26 cellular contexts compared by ENCODE assay signal in the genomic region with DNA sequence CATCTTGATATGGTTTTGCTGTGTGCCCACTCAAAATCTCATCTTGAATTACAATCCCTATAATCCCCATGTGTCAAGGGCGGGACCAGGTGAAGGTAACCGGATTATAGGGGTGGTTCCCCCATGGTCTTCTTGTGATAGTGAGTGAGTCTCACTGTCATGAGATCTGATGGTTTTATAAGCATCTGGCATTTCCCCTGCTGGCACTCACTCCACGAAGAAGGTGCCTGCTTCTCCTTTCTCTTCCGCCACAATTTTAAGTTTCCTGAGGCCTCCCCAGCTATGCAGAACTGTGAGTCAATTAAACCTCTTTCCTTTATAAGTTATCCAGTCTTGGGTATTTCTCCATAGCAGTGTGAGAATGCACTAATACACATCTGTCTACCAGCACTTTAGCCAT.
DNase-seq lines count a peak whose midpoint lies in the region; ATAC-seq, FAIRE-seq and TF ChIP-seq lines count a peak whose summit lies in the region.
"Had no signal": no experiment of that assay in that cellular context is flagged by ENCODE, and none has a peak within 500 bp of the region (broad histone marks: within the 10 kb centered on the region; RNA-seq: fewer than 3 reads in every experiment).

No MANE protein-coding gene starts in this region.

- no peak for TF ChIP-seq CTCF in WTC11 (IDR thresholded peaks at IDR 0.05)
- no peak for TF ChIP-seq CTCF in neural crest cell (conservative IDR thresholded peaks at IDR 0.05)

- FAIRE-seq in urothelium cell line (lab: Jason Lieb, UNC) = peak; percentile 61
- FAIRE-seq: GM12892, GM19239 had no signal

- no peak for ATAC-seq in WTC11
- ATAC-seq in HG03095 (IDR thresholded peaks at IDR 0.05; ENCODE audit: unreplicated experiment) = no peak
- no peak for ATAC-seq in GM21390 (IDR thresholded peaks at IDR 0.05; ENCODE audit: unreplicated experiment)

- peaks cover 50% of the 10 kb centered on the region for H3K4me1 Mint-ChIP-seq in WTC11
- peaks cover 67% of the 10 kb centered on the region for H3K4me1 Mint-ChIP-seq in neural crest cell

- H3K4me3 Mint-ChIP-seq in WTC11 (no peak overlapping the region), neural crest cell (no peak overlapping the region)

- H3K9me3 Mint-ChIP-seq in WTC11 (peaks cover 21% of the 10 kb centered on the region), neural crest cell (peaks cover 7% of the 10 kb centered on the region)

- H3K36me3 Mint-ChIP-seq in WTC11 (peaks cover 18% of the 10 kb centered on the region), neural crest cell (ENCODE audit: low read depth) (peaks cover 9% of the 10 kb centered on the region)

- CTCF ChIA-PET in WTC11 (lab: Charles Lee) = no interaction called here

- peak; percentile 6 to 30 for DNase-seq in NOMO-1 (lab: John Stamatoyannopoulos, UW; ENCODE audit: unreplicated experiment in 2 of 2)
- DNase-seq in NOMO-1 treated with dmso at 0.1 percent for 144 hours (lab: John Stamatoyannopoulos, UW; ENCODE audit: unreplicated experiment) = no peak
- DNase-seq in WTC11 (ENCODE audit: low spot score) = no peak
- DNase-seq in neural crest cell (ENCODE audit: low read depth, low spot score) = no peak
- no peak for DNase-seq in urothelium cell line (ENCODE audit: low spot score)
- no peak for DNase-seq in NCI-H187 treated with DMSO at 0.1 percent for 48 hours (lab: John Stamatoyannopoulos, UW)
- DNase-seq: 8988T, ACHN, DMS153, DND-41, H7, Karpas-422, NCI-H1092 treated with DMSO at 0.1 percent for 48 hours, NCI-H1436, NCI-H187, NCI-H2171 treated with DMSO at 0.1 percent for 48 hours, NCI-H345, NCI-H510A treated with DMSO at 0.1 percent for 48 hours, NCI-H774, OCI-M1, Peyer's patch, SHP77 treated with DMSO at 0.1 percent for 48 hours had no signal

- H3K27me3 Mint-ChIP-seq in WTC11 (ENCODE audit: low read depth) = 0 out of 2 replicates have a peak, but pooled peaks cover 3% of the 10 kb centered on the region
- no peaks in the 10 kb centered on the region for H3K27me3 Mint-ChIP-seq in neural crest cell (ENCODE audit: low read depth)

- POLR2A ChIA-PET in WTC11 (lab: Charles Lee) = no interaction called here

- H3K27ac Mint-ChIP-seq in WTC11 (peak overlapping the region; percentile 53; the same call in 1 of the 2 replicates), neural crest cell (ENCODE audit: unreplicated experiment) (peak overlapping the region; percentile 55)

TF ChIP-seq in WTC11, 78 proteins besides CTCF, POLR2A, EP300 and RAD21:
- TF ChIP-seq, protein P1, sequence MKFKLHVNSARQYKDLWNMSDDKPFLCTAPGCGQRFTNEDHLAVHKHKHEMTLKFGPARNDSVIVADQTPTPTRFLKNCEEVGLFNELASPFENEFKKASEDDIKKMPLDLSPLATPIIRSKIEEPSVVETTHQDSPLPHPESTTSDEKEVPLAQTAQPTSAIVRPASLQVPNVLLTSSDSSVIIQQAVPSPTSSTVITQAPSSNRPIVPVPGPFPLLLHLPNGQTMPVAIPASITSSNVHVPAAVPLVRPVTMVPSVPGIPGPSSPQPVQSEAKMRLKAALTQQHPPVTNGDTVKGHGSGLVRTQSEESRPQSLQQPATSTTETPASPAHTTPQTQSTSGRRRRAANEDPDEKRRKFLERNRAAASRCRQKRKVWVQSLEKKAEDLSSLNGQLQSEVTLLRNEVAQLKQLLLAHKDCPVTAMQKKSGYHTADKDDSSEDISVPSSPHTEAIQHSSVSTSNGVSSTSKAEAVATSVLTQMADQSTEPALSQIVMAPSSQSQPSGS (CRISPR knock-in tag; IDR thresholded peaks at IDR 0.05; ENCODE audit: borderline replicate concordance, low read depth) = no peak
- TF ChIP-seq, protein P2, sequence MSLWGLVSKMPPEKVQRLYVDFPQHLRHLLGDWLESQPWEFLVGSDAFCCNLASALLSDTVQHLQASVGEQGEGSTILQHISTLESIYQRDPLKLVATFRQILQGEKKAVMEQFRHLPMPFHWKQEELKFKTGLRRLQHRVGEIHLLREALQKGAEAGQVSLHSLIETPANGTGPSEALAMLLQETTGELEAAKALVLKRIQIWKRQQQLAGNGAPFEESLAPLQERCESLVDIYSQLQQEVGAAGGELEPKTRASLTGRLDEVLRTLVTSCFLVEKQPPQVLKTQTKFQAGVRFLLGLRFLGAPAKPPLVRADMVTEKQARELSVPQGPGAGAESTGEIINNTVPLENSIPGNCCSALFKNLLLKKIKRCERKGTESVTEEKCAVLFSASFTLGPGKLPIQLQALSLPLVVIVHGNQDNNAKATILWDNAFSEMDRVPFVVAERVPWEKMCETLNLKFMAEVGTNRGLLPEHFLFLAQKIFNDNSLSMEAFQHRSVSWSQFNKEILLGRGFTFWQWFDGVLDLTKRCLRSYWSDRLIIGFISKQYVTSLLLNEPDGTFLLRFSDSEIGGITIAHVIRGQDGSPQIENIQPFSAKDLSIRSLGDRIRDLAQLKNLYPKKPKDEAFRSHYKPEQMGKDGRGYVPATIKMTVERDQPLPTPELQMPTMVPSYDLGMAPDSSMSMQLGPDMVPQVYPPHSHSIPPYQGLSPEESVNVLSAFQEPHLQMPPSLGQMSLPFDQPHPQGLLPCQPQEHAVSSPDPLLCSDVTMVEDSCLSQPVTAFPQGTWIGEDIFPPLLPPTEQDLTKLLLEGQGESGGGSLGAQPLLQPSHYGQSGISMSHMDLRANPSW (CRISPR knock-in tag; conservative IDR thresholded peaks at IDR 0.05; ENCODE audit: low read depth) = no peak
- TF ChIP-seq CREM (CRISPR knock-in tag; IDR thresholded peaks at IDR 0.05) (no peak), HMGA2 (CRISPR knock-in tag; IDR thresholded peaks at IDR 0.05) (no peak), JAZF1 (CRISPR knock-in tag; IDR thresholded peaks at IDR 0.05) (no peak), NR2C2 (CRISPR knock-in tag; IDR thresholded peaks at IDR 0.05) (no peak), FOXK1 (CRISPR knock-in tag; IDR thresholded peaks at IDR 0.05) (no peak), ELF4 (CRISPR knock-in tag; IDR thresholded peaks at IDR 0.05; ENCODE audit: low read depth) (no peak), ZNF219 (CRISPR knock-in tag; IDR thresholded peaks at IDR 0.05; ENCODE audit: borderline replicate concordance) (no peak), RORB (CRISPR knock-in tag; IDR thresholded peaks at IDR 0.05) (no peak), SMAD4 (CRISPR knock-in tag; IDR thresholded peaks at IDR 0.05) (no peak), ZNF138 (CRISPR knock-in tag; conservative IDR thresholded peaks at IDR 0.05) (no peak), PRRX2 (CRISPR knock-in tag; IDR thresholded peaks at IDR 0.05) (no peak), ZNF396 (CRISPR knock-in tag; IDR thresholded peaks at IDR 0.05; ENCODE audit: borderline replicate concordance) (no peak), SOX15 (CRISPR knock-in tag; IDR thresholded peaks at IDR 0.05) (no peak)
- TF ChIP-seq, protein P3, sequence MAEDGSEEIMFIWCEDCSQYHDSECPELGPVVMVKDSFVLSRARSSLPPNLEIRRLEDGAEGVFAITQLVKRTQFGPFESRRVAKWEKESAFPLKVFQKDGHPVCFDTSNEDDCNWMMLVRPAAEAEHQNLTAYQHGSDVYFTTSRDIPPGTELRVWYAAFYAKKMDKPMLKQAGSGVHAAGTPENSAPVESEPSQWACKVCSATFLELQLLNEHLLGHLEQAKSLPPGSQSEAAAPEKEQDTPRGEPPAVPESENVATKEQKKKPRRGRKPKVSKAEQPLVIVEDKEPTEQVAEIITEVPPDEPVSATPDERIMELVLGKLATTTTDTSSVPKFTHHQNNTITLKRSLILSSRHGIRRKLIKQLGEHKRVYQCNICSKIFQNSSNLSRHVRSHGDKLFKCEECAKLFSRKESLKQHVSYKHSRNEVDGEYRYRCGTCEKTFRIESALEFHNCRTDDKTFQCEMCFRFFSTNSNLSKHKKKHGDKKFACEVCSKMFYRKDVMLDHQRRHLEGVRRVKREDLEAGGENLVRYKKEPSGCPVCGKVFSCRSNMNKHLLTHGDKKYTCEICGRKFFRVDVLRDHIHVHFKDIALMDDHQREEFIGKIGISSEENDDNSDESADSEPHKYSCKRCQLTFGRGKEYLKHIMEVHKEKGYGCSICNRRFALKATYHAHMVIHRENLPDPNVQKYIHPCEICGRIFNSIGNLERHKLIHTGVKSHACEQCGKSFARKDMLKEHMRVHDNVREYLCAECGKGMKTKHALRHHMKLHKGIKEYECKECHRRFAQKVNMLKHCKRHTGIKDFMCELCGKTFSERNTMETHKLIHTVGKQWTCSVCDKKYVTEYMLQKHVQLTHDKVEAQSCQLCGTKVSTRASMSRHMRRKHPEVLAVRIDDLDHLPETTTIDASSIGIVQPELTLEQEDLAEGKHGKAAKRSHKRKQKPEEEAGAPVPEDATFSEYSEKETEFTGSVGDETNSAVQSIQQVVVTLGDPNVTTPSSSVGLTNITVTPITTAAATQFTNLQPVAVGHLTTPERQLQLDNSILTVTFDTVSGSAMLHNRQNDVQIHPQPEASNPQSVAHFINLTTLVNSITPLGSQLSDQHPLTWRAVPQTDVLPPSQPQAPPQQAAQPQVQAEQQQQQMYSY (CRISPR knock-in tag; IDR thresholded peaks at IDR 0.05) = no peak
- TF ChIP-seq, protein P4, sequence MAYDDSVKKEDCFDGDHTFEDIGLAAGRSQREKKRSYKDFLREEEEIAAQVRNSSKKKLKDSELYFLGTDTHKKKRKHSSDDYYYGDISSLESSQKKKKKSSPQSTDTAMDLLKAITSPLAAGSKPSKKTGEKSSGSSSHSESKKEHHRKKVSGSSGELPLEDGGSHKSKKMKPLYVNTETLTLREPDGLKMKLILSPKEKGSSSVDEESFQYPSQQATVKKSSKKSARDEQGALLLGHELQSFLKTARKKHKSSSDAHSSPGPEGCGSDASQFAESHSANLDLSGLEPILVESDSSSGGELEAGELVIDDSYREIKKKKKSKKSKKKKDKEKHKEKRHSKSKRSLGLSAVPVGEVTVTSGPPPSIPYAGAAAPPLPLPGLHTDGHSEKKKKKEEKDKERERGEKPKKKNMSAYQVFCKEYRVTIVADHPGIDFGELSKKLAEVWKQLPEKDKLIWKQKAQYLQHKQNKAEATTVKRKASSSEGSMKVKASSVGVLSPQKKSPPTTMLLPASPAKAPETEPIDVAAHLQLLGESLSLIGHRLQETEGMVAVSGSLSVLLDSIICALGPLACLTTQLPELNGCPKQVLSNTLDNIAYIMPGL (CRISPR knock-in tag; IDR thresholded peaks at IDR 0.05) = no peak

Comparison
In these comparisons a context has a peak if more than half of its experiments do, and no peak if none do; other contexts are left out.
1. DNase-seq: peak in NOMO-1 (2 of 2); none in NOMO-1 treated with dmso at 0.1 percent for 144 hours (single experiment), WTC11 (single experiment), neural crest cell (single experiment), urothelium cell line (single experiment) and NCI-H187 treated with DMSO at 0.1 percent for 48 hours (single experiment).